Comparison of ENCODE assay signal across 7 cellular contexts in genomic region chr17:7862692-7863437, GRCh38. TPM values are rescaled to one million over a fixed set of nuclear protein-coding genes. Genes with fewer than 3 reads are reported as not detected.
DNase-seq lines count a peak whose midpoint lies in the region; ATAC-seq, FAIRE-seq and TF ChIP-seq lines count a peak whose summit lies in the region.

No MANE protein-coding gene starts in this region.

- H3K27me3 ChIP-seq in DOHH2 (ENCODE audit: control insufficient read depth, low read length) (no peaks in the 10 kb centered on the region), neural progenitor cell (no peaks in the 10 kb centered on the region), aorta (ENCODE audit: control insufficient read depth in 1 of 2, insufficient read depth in 2 of 2, low read length in 1 of 2) (no peaks in the 10 kb centered on the region), small intestine (ENCODE audit: control insufficient read depth in 2 of 2, insufficient read depth in 2 of 2, low read length in 2 of 2) (no peaks in the 10 kb centered on the region)

- WGBS in aorta, 2 donors = 27 to 38% methylated on average over 3 of the region's 3 CpGs
- WGBS in small intestine, 3 donors = 38 to 44% (median 40%) methylated on average over 3 of the region's 3 CpGs

- TF ChIP-seq CTCF in DOHH2 (IDR thresholded peaks at IDR 0.05; ENCODE audit: low read depth, low read length, poor library complexity, severe bottlenecking) (peak; percentile 69), neural progenitor cell (IDR thresholded peaks at IDR 0.05) (peak; percentile 77)

- H4K20me1 ChIP-seq in DOHH2 (ENCODE audit: control insufficient read depth, insufficient read depth, low read depth, low read length) (no peaks in the 10 kb centered on the region; the same call in 1 of the 2 replicates), neural progenitor cell (ENCODE audit: low read depth) (peaks cover 12% of the 10 kb centered on the region)

- H3K79me2 ChIP-seq in DOHH2 (ENCODE audit: control insufficient read depth, low read length) = peaks cover 48% of the 10 kb centered on the region
- H3K79me2 ChIP-seq in neural progenitor cell (ENCODE audit: low read depth) = peaks cover 5% of the 10 kb centered on the region

- H3K4me3 Mint-ChIP-seq in T-helper 17 cell (no peak overlapping the region), neural progenitor cell (peak overlapping the region; percentile 3)

- ATAC-seq in T-helper 17 cell (no peak), aorta (ENCODE audit: low FRiP score) (no peak)

- no peaks in the 10 kb centered on the region for H3K9me3 ChIP-seq in DOHH2 (ENCODE audit: control insufficient read depth, insufficient read depth, low read length)
- no peaks in the 10 kb centered on the region for H3K9me3 ChIP-seq in T-helper 17 cell (ENCODE audit: control insufficient read depth, low read length, poor library complexity, severe bottlenecking)
- H3K9me3 ChIP-seq in neural progenitor cell (ENCODE audit: low read depth) = no peaks in the 10 kb centered on the region
- H3K9me3 ChIP-seq in aorta (ENCODE audit: control insufficient read depth, low read length) = no peaks in the 10 kb centered on the region
- no peaks in the 10 kb centered on the region for H3K9me3 ChIP-seq in small intestine (ENCODE audit: control insufficient read depth, low read depth)

- no peaks in the 10 kb centered on the region for H3K9me3 Mint-ChIP-seq in neural progenitor cell

- DNase-seq in HuH-7 (ENCODE audit: low spot score) = peak; percentile 43
- DNase-seq in T-helper 17 cell = peak in 1 of 3 donors; percentile 39
- no peak for DNase-seq in epithelial cell of prostate (ENCODE audit: low read depth, low spot score)
- DNase-seq in neural progenitor cell (ENCODE audit: low spot score) = peak; percentile 82
- no peak for DNase-seq in aorta
- DNase-seq in small intestine = no peak

- no peak overlapping the region for H3K9ac ChIP-seq in neural progenitor cell

- H2AFZ ChIP-seq in neural progenitor cell (replicated peaks) = no peak overlapping the region

- H3K4me2 ChIP-seq in DOHH2 (ENCODE audit: low read length) (peak overlapping the region; percentile 69), neural progenitor cell (no peak overlapping the region)

- H3K27ac ChIP-seq in DOHH2 (ENCODE audit: low read depth, low read length) (peak overlapping the region; percentile 34), epithelial cell of prostate (peak overlapping the region; percentile 5), neural progenitor cell (no peak overlapping the region), aorta (ENCODE audit: low read depth in 1 of 2, low read length in 2 of 2) (no peak overlapping the region), small intestine (ENCODE audit: low read depth in 1 of 2, low read length in 1 of 2) (no peak overlapping the region)

- FAIRE-seq in small intestine (lab: Jason Lieb, UNC) = no peak

- H3K4me1 ChIP-seq in DOHH2 (ENCODE audit: control insufficient read depth, low read length) (peaks cover 35% of the 10 kb centered on the region), neural progenitor cell (peaks cover 9% of the 10 kb centered on the region), aorta (ENCODE audit: control insufficient read depth in 1 of 2, insufficient read depth in 2 of 2, low read length in 2 of 2) (no peaks in the 10 kb centered on the region), small intestine (ENCODE audit: control insufficient read depth in 2 of 2, insufficient read depth in 1 of 2, low read depth in 1 of 2, low read length in 1 of 2) (peaks cover 0 to 4% of the 10 kb centered on the region in 2 donors)

- H3K4me3 ChIP-seq in DOHH2 (ENCODE audit: low read length) (peak overlapping the region; percentile 53), neural progenitor cell (no peak overlapping the region), aorta (ENCODE audit: low read length in 2 of 2) (no peak overlapping the region), small intestine (ENCODE audit: low read depth in 1 of 2, low read length in 2 of 2) (no peak overlapping the region)

- H3F3A ChIP-seq in DOHH2 (ENCODE audit: control insufficient read depth, insufficient read depth) (peaks cover 8% of the 10 kb centered on the region), neural progenitor cell (ENCODE audit: low read depth) (peaks cover 13% of the 10 kb centered on the region)

- H3K27ac Mint-ChIP-seq in T-helper 17 cell (peak overlapping the region; percentile 57), neural progenitor cell (no peak overlapping the region)

- H3K9me2 ChIP-seq in DOHH2 (replicated peaks; ENCODE audit: control insufficient read depth, low read length) = no peaks in the 10 kb centered on the region

- H3K27me3 Mint-ChIP-seq in T-helper 17 cell (no peaks in the 10 kb centered on the region), neural progenitor cell (ENCODE audit: insufficient read depth, low read depth) (peaks cover 2% of the 10 kb centered on the region)

- H3K36me3 ChIP-seq in DOHH2 (ENCODE audit: control insufficient read depth, low read length) = peaks cover 73% of the 10 kb centered on the region
- H3K36me3 ChIP-seq in neural progenitor cell = no peaks in the 10 kb centered on the region
- H3K36me3 ChIP-seq in aorta (ENCODE audit: control insufficient read depth in 1 of 2, insufficient read depth in 2 of 2, low read length in 1 of 2) = no peaks in the 10 kb centered on the region
- H3K36me3 ChIP-seq in small intestine (ENCODE audit: control insufficient read depth in 2 of 2, insufficient read depth in 2 of 2, low read length in 2 of 2) = no peaks in the 10 kb centered on the region

- intact Hi-C loops in aorta (cut with DNase I) = loop anchor here (1.0 to 5.0 kb wide), 4 partner anchors 34 to 126 kb away; no protein-coding TSS in a partner anchor

- peaks cover 6% of the 10 kb centered on the region for H3K36me3 Mint-ChIP-seq in T-helper 17 cell (ENCODE audit: low read depth)
- H3K36me3 Mint-ChIP-seq in neural progenitor cell = peaks cover 21% of the 10 kb centered on the region

- peaks cover 30% of the 10 kb centered on the region for H3K4me1 Mint-ChIP-seq in T-helper 17 cell
- H3K4me1 Mint-ChIP-seq in neural progenitor cell = peaks cover 3% of the 10 kb centered on the region

RNA-seq across cellular contexts. Expression of gene CYB5D1, which starts 5.1 kb away (rescaled TPM):
- total RNA-seq in T-helper 17 cell (10 to 100 TPM in 1 of 2 donors, 1 to 10 TPM in 1; 9.3 to 14.9 TPM), neural progenitor cell (ENCODE audit: low replicate concordance) (11.5 and 12.9 TPM in 2 replicates), aorta (10 to 100 TPM; 10.5 to 12.5 TPM)
- polyA plus RNA-seq in aorta (1 to 10 TPM; 6.1 to 8.2 TPM), small intestine (1 to 10 TPM; 4.9 to 7.9 (median 4.9) TPM)

RNA-seq across cellular contexts. Expression of gene NAA38, which starts 5.5 kb away (rescaled TPM):
- total RNA-seq in T-helper 17 cell = 10 to 100 TPM; 26.8 to 30.3 TPM
- 8.6 and 27.4 TPM in 2 replicates for total RNA-seq in neural progenitor cell (ENCODE audit: low replicate concordance)
- 10 to 100 TPM; 44.1 to 47.4 TPM for total RNA-seq in aorta
- 100 to 1,000 TPM; 111 to 143 TPM for polyA plus RNA-seq in aorta
- polyA plus RNA-seq in small intestine = 100 to 1,000 TPM in 1 of 3 donors, 10 to 100 TPM in 2; 70.0 to 142 (median 76.7) TPM

RNA-seq across cellular contexts. Expression of gene TMEM88, which starts 8.0 kb away (rescaled TPM):
- total RNA-seq in T-helper 17 cell (10 to 100 TPM; 31.0 to 31.3 TPM), neural progenitor cell (ENCODE audit: low replicate concordance) (13.8 and 53.7 TPM in 2 replicates), aorta (10 to 100 TPM; 16.0 to 28.6 TPM)
- polyA plus RNA-seq in aorta (1 to 10 TPM in 1 of 2 donors, not detected in 1; 4.5 TPM), small intestine (10 to 100 TPM in 1 of 3 donors, 1 to 10 TPM in 2; 3.8 to 17.5 (median 8.9) TPM)

RNA-seq across cellular contexts. Expression of gene CHD3, which starts 25.7 kb away (rescaled TPM):
- 100 to 1,000 TPM; 219 TPM for total RNA-seq in T-helper 17 cell
- 12.8 and 28.0 TPM in 2 replicates for total RNA-seq in neural progenitor cell (ENCODE audit: low replicate concordance)
- total RNA-seq in aorta = 100 to 1,000 TPM in 1 of 2 donors, 10 to 100 TPM in 1; 73.1 to 125 TPM
- 100 to 1,000 TPM in 1 of 2 donors, 10 to 100 TPM in 1; 88.8 to 119 TPM for polyA plus RNA-seq in aorta
- polyA plus RNA-seq in small intestine = 10 to 100 TPM; 23.7 to 60.4 (median 25.7) TPM

RNA-seq across cellular contexts. Expression of gene KDM6B, which starts 28.8 kb away (rescaled TPM):
- 100 to 1,000 TPM; 207 to 231 TPM for total RNA-seq in T-helper 17 cell
- 6.8 and 12.3 TPM in 2 replicates for total RNA-seq in neural progenitor cell (ENCODE audit: low replicate concordance)
- total RNA-seq in aorta = 10 to 100 TPM; 28.2 to 44.8 TPM
- 1 to 10 TPM; 3.1 to 6.9 TPM for polyA plus RNA-seq in aorta
- polyA plus RNA-seq in small intestine = 10 to 100 TPM in 2 of 3 donors, 1 to 10 TPM in 1; 8.4 to 26.1 (median 11.2) TPM

Comparison
In these comparisons a context has a peak if more than half of its experiments do, and no peak if none do; other contexts are left out.
1. H3K27ac ChIP-seq: peak in DOHH2 (single experiment) and epithelial cell of prostate (single experiment); none in neural progenitor cell (single experiment), aorta (0 of 2) and small intestine (0 of 2).
2. DNase-seq: peak in HuH-7 (single experiment) and neural progenitor cell (single experiment); none in epithelial cell of prostate (single experiment), aorta (0 of 2) and small intestine (single experiment).